11 cellular contexts compared by ENCODE assay signal in genomic region chr9:89359636-89360315, GRCh38. TPM values are rescaled to one million over a fixed set of nuclear protein-coding genes. Genes with fewer than 3 reads are reported as not detected.
A peak's percentile ranks its signal among the peaks of the same experiment; 100 is the strongest.
DNase-seq lines count a peak whose midpoint lies in the region; ATAC-seq, FAIRE-seq and TF ChIP-seq lines count a peak whose summit lies in the region.
"Had no signal": no experiment of that assay in that cellular context is flagged by ENCODE, and none has a peak within 500 bp of the region (broad histone marks: within the 10 kb centered on the region; RNA-seq: fewer than 3 reads in every experiment).

No MANE protein-coding gene starts in this region.

- 55% methylated on average over 8 of the region's 8 CpGs for WGBS in right cardiac atrium

- DNase-seq in activated T-cell treated with anti-CD3 and anti-CD28 coated beads, Interleukin-2, amount 50 U/mL, for 72 hours, result no peak
- DNase-seq in activated T-cell treated with anti-CD3 and anti-CD28 coated beads, Interleukin-2, amount 50 U/mL, for 1 hour, result no peak
- DNase-seq in activated CD4-positive, alpha-beta memory T cell treated with anti-CD3 and anti-CD28 coated beads for 36 hours, result no peak
- no peak for DNase-seq in right cardiac atrium
- DNase-seq in A673 (ENCODE audit: low spot score), result no peak
- DNase-seq in kidney, result no peak
- DNase-seq: activated CD4-positive, alpha-beta T cell treated with anti-CD3 and anti-CD28 coated beads, Interleukin-2, amount 50 U/mL, for 48 hours had no signal

- H3K4me3 ChIP-seq in right cardiac atrium (ENCODE audit: low read length) (no peak overlapping the region), A673 (ENCODE audit: low read depth, low read length, poor library complexity, severe bottlenecking) (no peak overlapping the region), kidney (ENCODE audit: low read length in 2 of 2) (no peak overlapping the region)
- H3K4me3 ChIP-seq: BLaER1 treated with 17β-estradiol and CSF1 and Interleukin-3, amounts not matched to agents 10 nM and 100 nM; suprapubic skin had no signal

- ATAC-seq in activated T-cell treated with anti-CD3 and anti-CD28 coated beads, Interleukin-2, amount 50 U/mL, for 72 hours (replicated peaks in 1 of 2), result peak in 1 of 2 donors; percentile 34
- ATAC-seq in right cardiac atrium, result peak; percentile 38 to 81
- ATAC-seq in GM18858 (IDR thresholded peaks at IDR 0.05; ENCODE audit: unreplicated experiment), result no peak

- peaks cover 10 to 26% of the 10 kb centered on the region in 2 donors for H3K36me3 Mint-ChIP-seq in activated T-cell treated with anti-CD3 and anti-CD28 coated beads, Interleukin-2, amount 50 U/mL, for 72 hours (ENCODE audit: insufficient read depth in 2 of 2)
- peaks cover 45% of the 10 kb centered on the region for H3K36me3 Mint-ChIP-seq in activated CD4-positive, alpha-beta memory T cell treated with anti-CD3 and anti-CD28 coated beads for 36 hours

- peaks cover 20% of the 10 kb centered on the region for H3K4me1 Mint-ChIP-seq in activated T-cell treated with anti-CD3 and anti-CD28 coated beads, Interleukin-2, amount 50 U/mL, for 72 hours (ENCODE audit: low read depth)
- H3K4me1 Mint-ChIP-seq in activated CD4-positive, alpha-beta memory T cell treated with anti-CD3 and anti-CD28 coated beads for 36 hours (ENCODE audit: low read depth), result peaks cover 13% of the 10 kb centered on the region

- no peaks in the 10 kb centered on the region for H3K4me1 ChIP-seq in right cardiac atrium (ENCODE audit: control insufficient read depth, insufficient read depth, low read length)
- H3K4me1 ChIP-seq in A673 (ENCODE audit: insufficient read depth, low read length, poor library complexity, severe bottlenecking), result no peaks in the 10 kb centered on the region
- no peaks in the 10 kb centered on the region for H3K4me1 ChIP-seq in kidney (ENCODE audit: control insufficient read depth in 1 of 2, insufficient read depth in 1 of 2, low read depth in 1 of 2, low read length in 2 of 2)

- no peaks in the 10 kb centered on the region for H3K27me3 ChIP-seq in right cardiac atrium (ENCODE audit: control insufficient read depth, insufficient read depth)
- no peaks in the 10 kb centered on the region for H3K27me3 ChIP-seq in A673 (replicated peaks; ENCODE audit: insufficient read depth, low read depth, low read length, poor library complexity)
- H3K27me3 ChIP-seq: BLaER1 treated with 17β-estradiol and CSF1 and Interleukin-3, amounts not matched to agents 10 nM and 100 nM; suprapubic skin had no signal

- intact Hi-C loops in activated CD4-positive, alpha-beta memory T cell treated with anti-CD3 and anti-CD28 coated beads for 36 hours (cut with micrococcal nuclease), result no loop called here
- intact Hi-C loops in right cardiac atrium (cut with DNase I) (loop anchor here in 1 of 4 donors (10.0 kb wide), 1 partner anchor 65 kb away; no protein-coding TSS in a partner anchor), A673 (cut with micrococcal nuclease; ENCODE audit: unreplicated experiment) (loop anchor here (10.0 kb wide), 1 partner anchor 185 kb away; no protein-coding TSS in a partner anchor), kidney (cut with DNase I) (no loop called here)

- CTCF ChIA-PET in activated CD4-positive, alpha-beta memory T cell treated with anti-CD3 and anti-CD28 coated beads for 36 hours (lab: Charles Lee), result no interaction called here
- CTCF ChIA-PET in A673 (lab: Charles Lee), result no interaction called here

- H3K9me3 Mint-ChIP-seq in activated T-cell treated with anti-CD3 and anti-CD28 coated beads, Interleukin-2, amount 50 U/mL, for 72 hours, result no peaks in the 10 kb centered on the region
- H3K9me3 Mint-ChIP-seq in activated CD4-positive, alpha-beta memory T cell treated with anti-CD3 and anti-CD28 coated beads for 36 hours, result no peaks in the 10 kb centered on the region

- TF ChIP-seq CTCF in A673 (conservative IDR thresholded peaks at IDR 0.05; ENCODE audit: low read depth, low read length) (no peak), kidney (IDR thresholded peaks at IDR 0.05; ENCODE audit: borderline replicate concordance, extremely low read depth, insufficient read depth) (no peak)

- H3K9me3 ChIP-seq in right cardiac atrium (ENCODE audit: control insufficient read depth, low read length) (no peaks in the 10 kb centered on the region), A673 (ENCODE audit: low read depth, low read length, poor library complexity, severe bottlenecking) (no peaks in the 10 kb centered on the region), kidney (ENCODE audit: control insufficient read depth in 1 of 2, low read length in 2 of 2) (no peaks in the 10 kb centered on the region)
- H3K9me3 ChIP-seq: BLaER1 treated with 17β-estradiol and CSF1 and Interleukin-3, amounts not matched to agents 10 nM and 100 nM; suprapubic skin had no signal

- peaks cover 55% of the 10 kb centered on the region for H3K36me3 ChIP-seq in A673 (ENCODE audit: insufficient read depth, low read length, poor library complexity, severe bottlenecking)
- peaks cover 50 to 52% of the 10 kb centered on the region in 2 donors for H3K36me3 ChIP-seq in kidney (ENCODE audit: control insufficient read depth in 1 of 2, insufficient read depth in 2 of 2, low read length in 2 of 2)

- no peak for FAIRE-seq in kidney (lab: Jason Lieb, UNC)

- POLR2A ChIA-PET in activated CD4-positive, alpha-beta memory T cell treated with anti-CD3 and anti-CD28 coated beads for 36 hours (lab: Charles Lee), result no interaction called here
- POLR2A ChIA-PET in A673 (lab: Charles Lee; ENCODE audit: low non-redundant PET), result no interaction called here

- H3K9ac ChIP-seq in kidney (ENCODE audit: low read length in 2 of 2), result no peak overlapping the region

- BruUV-seq in A673 (replicated peaks; lab: Mats Ljungman, UMichigan), result no TSS peak

- no peaks in the 10 kb centered on the region for H3K27me3 Mint-ChIP-seq in activated T-cell treated with anti-CD3 and anti-CD28 coated beads, Interleukin-2, amount 50 U/mL, for 72 hours (ENCODE audit: low read depth)
- H3K27me3 Mint-ChIP-seq in activated CD4-positive, alpha-beta memory T cell treated with anti-CD3 and anti-CD28 coated beads for 36 hours, result no peaks in the 10 kb centered on the region

- H3K4me3 Mint-ChIP-seq in activated T-cell treated with anti-CD3 and anti-CD28 coated beads, Interleukin-2, amount 50 U/mL, for 72 hours, result no peak overlapping the region
- H3K4me3 Mint-ChIP-seq in activated CD4-positive, alpha-beta memory T cell treated with anti-CD3 and anti-CD28 coated beads for 36 hours, result no peak overlapping the region

- peak overlapping the region; percentile 38 for H3K27ac ChIP-seq in right cardiac atrium (ENCODE audit: low read length)
- peak overlapping the region; percentile 54 for H3K27ac ChIP-seq in temporal lobe (ENCODE audit: low read depth, low read length)
- no peak overlapping the region for H3K27ac ChIP-seq in A673 (ENCODE audit: low read depth, low read length, poor library complexity, severe bottlenecking)
- H3K27ac ChIP-seq in kidney (ENCODE audit: low read depth in 2 of 2, low read length in 2 of 2), result no peak overlapping the region
- H3K27ac ChIP-seq: BLaER1 treated with 17β-estradiol and CSF1 and Interleukin-3, amounts not matched to agents 10 nM and 100 nM; suprapubic skin had no signal

- H3K27ac Mint-ChIP-seq in activated T-cell treated with anti-CD3 and anti-CD28 coated beads, Interleukin-2, amount 50 U/mL, for 72 hours, result peak overlapping the region; percentile 67
- H3K27ac Mint-ChIP-seq in activated CD4-positive, alpha-beta memory T cell treated with anti-CD3 and anti-CD28 coated beads for 36 hours, result peak overlapping the region; percentile 36

RNA-seq across cellular contexts. Expression of gene SECISBP2, which starts 41.5 kb away (rescaled TPM):
- total RNA-seq in activated T-cell treated with anti-CD3 and anti-CD28 coated beads, Interleukin-2, amount 50 U/mL, for 72 hours, result 10 to 100 TPM; 41.6 to 47.0 TPM
- total RNA-seq in activated CD4-positive, alpha-beta memory T cell treated with anti-CD3 and anti-CD28 coated beads for 36 hours, result 10 to 100 TPM; 34.0 to 34.7 TPM
- total RNA-seq in right cardiac atrium, result 10 to 100 TPM; 16.2 to 20.6 (median 17.4) TPM
- 14.6 TPM for polyA plus RNA-seq in right cardiac atrium
- total RNA-seq in temporal lobe, result 51.1 TPM
- total RNA-seq in A673 (2021), result 44.4 and 54.1 TPM in 2 replicates
- total RNA-seq in kidney, result 59.8 TPM
- 27.0 TPM for polyA plus RNA-seq in kidney (ENCODE audit: insufficient read depth, low read depth, low replicate concordance)

RNA-seq across cellular contexts. Expression of gene CKS2, which starts 48.8 kb away (rescaled TPM):
- 100 to 1,000 TPM; 145 to 155 TPM for total RNA-seq in activated T-cell treated with anti-CD3 and anti-CD28 coated beads, Interleukin-2, amount 50 U/mL, for 72 hours
- 100 to 1,000 TPM; 229 to 232 TPM for total RNA-seq in activated CD4-positive, alpha-beta memory T cell treated with anti-CD3 and anti-CD28 coated beads for 36 hours
- total RNA-seq in right cardiac atrium (1 to 10 TPM; 2.8 to 7.2 (median 4.2) TPM), temporal lobe (15.7 TPM), A673 (2021) (301 and 344 TPM in 2 replicates), kidney (7.0 TPM)
- polyA plus RNA-seq in right cardiac atrium (11.7 TPM), kidney (ENCODE audit: insufficient read depth, low read depth, low replicate concordance) (72.8 TPM)

Comparison
In these comparisons a context has a peak if more than half of its experiments do, and no peak if none do; other contexts are left out.
1. H3K27ac ChIP-seq: peak in right cardiac atrium (single experiment) and temporal lobe (single experiment); none in A673 (single experiment) and kidney (0 of 2).